Comparison of ENCODE assay signal across 8 cellular contexts in the genomic region with DNA sequence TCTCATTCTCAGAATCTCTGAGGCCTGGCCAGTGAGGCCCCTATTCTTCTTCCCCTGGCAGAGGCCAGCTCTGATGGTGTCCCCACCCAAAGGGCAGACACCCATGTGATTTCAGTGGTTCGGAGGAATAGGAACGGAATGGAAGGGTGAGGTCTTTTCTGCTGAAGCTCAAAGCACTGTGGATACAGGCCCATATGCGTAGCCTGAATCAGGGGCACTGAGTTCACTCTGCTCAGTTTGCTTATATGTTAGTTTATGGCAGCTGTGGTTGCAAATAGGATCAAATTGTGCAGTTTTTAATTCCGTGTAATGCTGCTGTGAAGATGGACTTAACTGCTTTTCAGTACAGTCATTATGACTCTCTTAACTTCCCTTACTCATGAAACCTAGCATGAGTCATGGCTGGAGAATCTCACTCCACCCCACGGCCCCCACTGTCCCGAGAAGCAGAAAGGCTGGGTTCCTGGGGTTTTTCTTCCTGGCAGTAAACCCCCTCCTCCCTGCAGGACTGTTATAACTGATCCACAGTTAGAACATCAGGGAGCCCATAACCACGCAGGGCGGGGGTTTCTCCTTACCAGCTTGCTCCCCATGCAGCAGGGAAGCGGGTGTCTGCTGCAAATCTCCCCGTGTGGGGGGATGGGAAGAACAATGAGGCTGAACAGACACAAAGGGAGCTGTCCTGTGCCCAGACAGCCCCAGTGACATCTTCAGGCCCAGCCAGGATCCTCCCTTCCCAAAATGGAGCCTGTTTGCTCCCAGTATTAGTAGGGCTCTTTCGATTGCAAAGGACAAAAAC.
DNase-seq lines count a peak whose midpoint lies in the region; ATAC-seq and TF ChIP-seq lines count a peak whose summit lies in the region.

No MANE protein-coding gene starts in this region.

- intact Hi-C loops in Right ventricle myocardium superior (cut with DNase I), result no loop called here

- no peak for TF ChIP-seq CTCF in AG10803 (conservative IDR thresholded peaks at IDR 0.05; ENCODE audit: low read length)

- peak overlapping the region; percentile 94 for H3K27ac Mint-ChIP-seq in activated CD4-positive, alpha-beta memory T cell treated with anti-CD3 and anti-CD28 coated beads, Interleukin-2, amount 10 ng/mL, durations not matched to agents 7 days and 5 days

- peak; percentile 94 for DNase-seq in AG10803 (ENCODE audit: low read depth)
- peak; percentile 59 for DNase-seq in activated CD4-positive, alpha-beta memory T cell treated with anti-CD3 and anti-CD28 coated beads, Interleukin-2, amount 10 ng/mL, durations not matched to agents 7 days and 5 days
- peak; percentile 49 for DNase-seq in Right ventricle myocardium superior
- peak; percentile 97 for DNase-seq in skeletal muscle cell (ENCODE audit: low read depth)
- no peak for DNase-seq in COR-L47 (lab: John Stamatoyannopoulos, UW)
- no peak for DNase-seq in DMS153 (lab: John Stamatoyannopoulos, UW)

- H3K4me3 Mint-ChIP-seq in activated CD4-positive, alpha-beta memory T cell treated with anti-CD3 and anti-CD28 coated beads, Interleukin-2, amount 10 ng/mL, durations not matched to agents 7 days and 5 days, result peak overlapping the region; percentile 46

- H3K4me1 Mint-ChIP-seq in activated CD4-positive, alpha-beta memory T cell treated with anti-CD3 and anti-CD28 coated beads, Interleukin-2, amount 10 ng/mL, durations not matched to agents 7 days and 5 days, result peaks cover 51% of the 10 kb centered on the region

- CTCF ChIA-PET in activated CD4-positive, alpha-beta memory T cell treated with anti-CD3 and anti-CD28 coated beads, Interleukin-2, amount 10 ng/mL, durations not matched to agents 7 days and 5 days (lab: Charles Lee), result no interaction called here

- ATAC-seq in GM19395 (IDR thresholded peaks at IDR 0.05; ENCODE audit: unreplicated experiment), result peak; percentile 77
- peak; percentile 71 for ATAC-seq in HG03565 (IDR thresholded peaks at IDR 0.05; ENCODE audit: unreplicated experiment)
- ATAC-seq in Right ventricle myocardium superior (ENCODE audit: poor library complexity), result peak; percentile 80

- H3K9me3 Mint-ChIP-seq in activated CD4-positive, alpha-beta memory T cell treated with anti-CD3 and anti-CD28 coated beads, Interleukin-2, amount 10 ng/mL, durations not matched to agents 7 days and 5 days, result peaks cover 26% of the 10 kb centered on the region

- H3K36me3 Mint-ChIP-seq in activated CD4-positive, alpha-beta memory T cell treated with anti-CD3 and anti-CD28 coated beads, Interleukin-2, amount 10 ng/mL, durations not matched to agents 7 days and 5 days (ENCODE audit: low read depth), result peaks cover 34% of the 10 kb centered on the region

- H3K27me3 Mint-ChIP-seq in activated CD4-positive, alpha-beta memory T cell treated with anti-CD3 and anti-CD28 coated beads, Interleukin-2, amount 10 ng/mL, durations not matched to agents 7 days and 5 days, result no peaks in the 10 kb centered on the region

- no peak overlapping the region for H3K4me3 ChIP-seq in AG10803 (ENCODE audit: low read length)
- no peak overlapping the region for H3K4me3 ChIP-seq in skeletal muscle cell (ENCODE audit: low read depth, low read length)

- POLR2A ChIA-PET in activated CD4-positive, alpha-beta memory T cell treated with anti-CD3 and anti-CD28 coated beads, Interleukin-2, amount 10 ng/mL, durations not matched to agents 7 days and 5 days (lab: Charles Lee), result interaction anchor here (1.0 to 1.2 kb wide), 3 partner anchors 17 to 123 kb away, joined by 3 to 4 read pairs (median 4); a partner anchor contains a TSS

Comparison
In these comparisons a context has a peak if more than half of its experiments do, and no peak if none do; other contexts are left out.
1. DNase-seq: peak in AG10803 (single experiment), activated CD4-positive, alpha-beta memory T cell treated with anti-CD3 and anti-CD28 coated beads, Interleukin-2, amount 10 ng/mL, durations not matched to agents 7 days and 5 days (single experiment), Right ventricle myocardium superior (single experiment) and skeletal muscle cell (single experiment); none in COR-L47 (single experiment) and DMS153 (single experiment).
2. Peak in every context shown above with its lines, with median percentiles within 50 percentile points of each other: ATAC-seq.